1 cellular context compared by ENCODE assay signal in the genomic region with DNA sequence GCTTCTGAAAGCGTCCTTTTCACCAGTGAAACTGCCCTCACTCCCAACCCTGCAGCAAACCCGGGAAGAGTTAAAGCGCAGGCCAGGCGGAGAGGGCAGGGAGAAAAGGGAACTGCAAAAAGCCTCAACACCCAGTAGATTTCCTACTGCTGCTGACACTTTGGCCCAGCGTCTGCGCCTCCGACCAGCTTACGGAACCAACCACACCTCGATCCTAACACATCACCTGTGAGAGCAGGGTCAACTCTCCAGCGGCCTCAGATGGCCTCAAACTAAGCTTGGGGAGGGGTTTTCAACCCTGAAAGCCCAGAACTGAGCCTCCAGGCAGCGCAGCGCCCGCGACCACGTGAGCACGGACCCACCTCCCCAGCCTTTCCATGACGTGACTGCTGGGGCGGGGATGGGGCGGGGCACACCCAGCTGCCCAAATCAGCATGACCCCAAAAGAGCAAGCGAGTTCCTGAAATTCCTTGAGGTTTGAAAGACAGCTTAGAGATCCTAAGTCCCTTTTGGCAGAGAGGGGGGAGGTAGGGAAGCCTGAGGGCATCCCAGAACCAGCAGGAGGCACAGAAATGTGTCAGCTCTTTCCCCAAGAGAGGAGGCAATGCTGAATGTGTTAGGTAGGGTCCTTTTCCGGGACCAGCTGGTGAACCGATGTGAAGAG.
TF ChIP-seq lines count a peak whose summit lies in the region.

No MANE protein-coding gene starts in this region.

TF ChIP-seq in K562, 482 proteins besides CTCF, POLR2A, EP300 and RAD21 (continued from another document and continues in another):
- TF ChIP-seq, protein P1, sequence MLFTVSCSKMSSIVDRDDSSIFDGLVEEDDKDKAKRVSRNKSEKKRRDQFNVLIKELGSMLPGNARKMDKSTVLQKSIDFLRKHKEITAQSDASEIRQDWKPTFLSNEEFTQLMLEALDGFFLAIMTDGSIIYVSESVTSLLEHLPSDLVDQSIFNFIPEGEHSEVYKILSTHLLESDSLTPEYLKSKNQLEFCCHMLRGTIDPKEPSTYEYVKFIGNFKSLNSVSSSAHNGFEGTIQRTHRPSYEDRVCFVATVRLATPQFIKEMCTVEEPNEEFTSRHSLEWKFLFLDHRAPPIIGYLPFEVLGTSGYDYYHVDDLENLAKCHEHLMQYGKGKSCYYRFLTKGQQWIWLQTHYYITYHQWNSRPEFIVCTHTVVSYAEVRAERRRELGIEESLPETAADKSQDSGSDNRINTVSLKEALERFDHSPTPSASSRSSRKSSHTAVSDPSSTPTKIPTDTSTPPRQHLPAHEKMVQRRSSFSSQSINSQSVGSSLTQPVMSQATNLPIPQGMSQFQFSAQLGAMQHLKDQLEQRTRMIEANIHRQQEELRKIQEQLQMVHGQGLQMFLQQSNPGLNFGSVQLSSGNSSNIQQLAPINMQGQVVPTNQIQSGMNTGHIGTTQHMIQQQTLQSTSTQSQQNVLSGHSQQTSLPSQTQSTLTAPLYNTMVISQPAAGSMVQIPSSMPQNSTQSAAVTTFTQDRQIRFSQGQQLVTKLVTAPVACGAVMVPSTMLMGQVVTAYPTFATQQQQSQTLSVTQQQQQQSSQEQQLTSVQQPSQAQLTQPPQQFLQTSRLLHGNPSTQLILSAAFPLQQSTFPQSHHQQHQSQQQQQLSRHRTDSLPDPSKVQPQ (CRISPR knock-in tag; IDR thresholded peaks at IDR 0.05; ENCODE audit: borderline replicate concordance), result no peak
- TF ChIP-seq, protein P2, sequence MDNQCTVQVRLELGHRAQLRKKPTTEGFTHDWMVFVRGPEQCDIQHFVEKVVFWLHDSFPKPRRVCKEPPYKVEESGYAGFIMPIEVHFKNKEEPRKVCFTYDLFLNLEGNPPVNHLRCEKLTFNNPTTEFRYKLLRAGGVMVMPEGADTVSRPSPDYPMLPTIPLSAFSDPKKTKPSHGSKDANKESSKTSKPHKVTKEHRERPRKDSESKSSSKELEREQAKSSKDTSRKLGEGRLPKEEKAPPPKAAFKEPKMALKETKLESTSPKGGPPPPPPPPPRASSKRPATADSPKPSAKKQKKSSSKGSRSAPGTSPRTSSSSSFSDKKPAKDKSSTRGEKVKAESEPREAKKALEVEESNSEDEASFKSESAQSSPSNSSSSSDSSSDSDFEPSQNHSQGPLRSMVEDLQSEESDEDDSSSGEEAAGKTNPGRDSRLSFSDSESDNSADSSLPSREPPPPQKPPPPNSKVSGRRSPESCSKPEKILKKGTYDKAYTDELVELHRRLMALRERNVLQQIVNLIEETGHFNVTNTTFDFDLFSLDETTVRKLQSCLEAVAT (IDR thresholded peaks at IDR 0.05), result no peak
- no peak for TF ChIP-seq KDM1A (IDR thresholded peaks at IDR 0.05)
- no peak for TF ChIP-seq CREBBP (IDR thresholded peaks at IDR 0.05; ENCODE audit: low read depth, low read length)
- no peak for TF ChIP-seq NCOR1 (IDR thresholded peaks at IDR 0.05)
- TF ChIP-seq, protein P3, sequence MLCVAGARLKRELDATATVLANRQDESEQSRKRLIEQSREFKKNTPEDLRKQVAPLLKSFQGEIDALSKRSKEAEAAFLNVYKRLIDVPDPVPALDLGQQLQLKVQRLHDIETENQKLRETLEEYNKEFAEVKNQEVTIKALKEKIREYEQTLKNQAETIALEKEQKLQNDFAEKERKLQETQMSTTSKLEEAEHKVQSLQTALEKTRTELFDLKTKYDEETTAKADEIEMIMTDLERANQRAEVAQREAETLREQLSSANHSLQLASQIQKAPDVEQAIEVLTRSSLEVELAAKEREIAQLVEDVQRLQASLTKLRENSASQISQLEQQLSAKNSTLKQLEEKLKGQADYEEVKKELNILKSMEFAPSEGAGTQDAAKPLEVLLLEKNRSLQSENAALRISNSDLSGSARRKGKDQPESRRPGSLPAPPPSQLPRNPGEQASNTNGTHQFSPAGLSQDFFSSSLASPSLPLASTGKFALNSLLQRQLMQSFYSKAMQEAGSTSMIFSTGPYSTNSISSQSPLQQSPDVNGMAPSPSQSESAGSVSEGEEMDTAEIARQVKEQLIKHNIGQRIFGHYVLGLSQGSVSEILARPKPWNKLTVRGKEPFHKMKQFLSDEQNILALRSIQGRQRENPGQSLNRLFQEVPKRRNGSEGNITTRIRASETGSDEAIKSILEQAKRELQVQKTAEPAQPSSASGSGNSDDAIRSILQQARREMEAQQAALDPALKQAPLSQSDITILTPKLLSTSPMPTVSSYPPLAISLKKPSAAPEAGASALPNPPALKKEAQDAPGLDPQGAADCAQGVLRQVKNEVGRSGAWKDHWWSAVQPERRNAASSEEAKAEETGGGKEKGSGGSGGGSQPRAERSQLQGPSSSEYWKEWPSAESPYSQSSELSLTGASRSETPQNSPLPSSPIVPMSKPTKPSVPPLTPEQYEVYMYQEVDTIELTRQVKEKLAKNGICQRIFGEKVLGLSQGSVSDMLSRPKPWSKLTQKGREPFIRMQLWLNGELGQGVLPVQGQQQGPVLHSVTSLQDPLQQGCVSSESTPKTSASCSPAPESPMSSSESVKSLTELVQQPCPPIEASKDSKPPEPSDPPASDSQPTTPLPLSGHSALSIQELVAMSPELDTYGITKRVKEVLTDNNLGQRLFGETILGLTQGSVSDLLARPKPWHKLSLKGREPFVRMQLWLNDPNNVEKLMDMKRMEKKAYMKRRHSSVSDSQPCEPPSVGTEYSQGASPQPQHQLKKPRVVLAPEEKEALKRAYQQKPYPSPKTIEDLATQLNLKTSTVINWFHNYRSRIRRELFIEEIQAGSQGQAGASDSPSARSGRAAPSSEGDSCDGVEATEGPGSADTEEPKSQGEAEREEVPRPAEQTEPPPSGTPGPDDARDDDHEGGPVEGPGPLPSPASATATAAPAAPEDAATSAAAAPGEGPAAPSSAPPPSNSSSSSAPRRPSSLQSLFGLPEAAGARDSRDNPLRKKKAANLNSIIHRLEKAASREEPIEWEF (CRISPR knock-in tag; IDR thresholded peaks at IDR 0.05), result no peak
- 0 out of 2 replicates have a peak, but pooled peaks have one; percentile 16 for TF ChIP-seq ZFX (CRISPR knock-in tag; IDR thresholded peaks at IDR 0.05)
- no peak for TF ChIP-seq ZZZ3 (IDR thresholded peaks at IDR 0.05)
- TF ChIP-seq PURB (CRISPR knock-in tag; IDR thresholded peaks at IDR 0.05; ENCODE audit: low read depth), result no peak
- TF ChIP-seq ZNF197 (CRISPR knock-in tag; IDR thresholded peaks at IDR 0.05; ENCODE audit: low read depth), result no peak
- TF ChIP-seq ZBTB7A (IDR thresholded peaks at IDR 0.05; ENCODE audit: borderline replicate concordance, control insufficient read depth, low read depth, low read length), result no peak
- no peak for TF ChIP-seq KAT2B (IDR thresholded peaks at IDR 0.05; ENCODE audit: low read depth, low read length)
- TF ChIP-seq, protein P4, sequence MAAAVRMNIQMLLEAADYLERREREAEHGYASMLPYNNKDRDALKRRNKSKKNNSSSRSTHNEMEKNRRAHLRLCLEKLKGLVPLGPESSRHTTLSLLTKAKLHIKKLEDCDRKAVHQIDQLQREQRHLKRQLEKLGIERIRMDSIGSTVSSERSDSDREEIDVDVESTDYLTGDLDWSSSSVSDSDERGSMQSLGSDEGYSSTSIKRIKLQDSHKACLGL (CRISPR knock-in tag; IDR thresholded peaks at IDR 0.05; ENCODE audit: borderline replicate concordance, poor library complexity, severe bottlenecking), result no peak
- TF ChIP-seq, protein P5, sequence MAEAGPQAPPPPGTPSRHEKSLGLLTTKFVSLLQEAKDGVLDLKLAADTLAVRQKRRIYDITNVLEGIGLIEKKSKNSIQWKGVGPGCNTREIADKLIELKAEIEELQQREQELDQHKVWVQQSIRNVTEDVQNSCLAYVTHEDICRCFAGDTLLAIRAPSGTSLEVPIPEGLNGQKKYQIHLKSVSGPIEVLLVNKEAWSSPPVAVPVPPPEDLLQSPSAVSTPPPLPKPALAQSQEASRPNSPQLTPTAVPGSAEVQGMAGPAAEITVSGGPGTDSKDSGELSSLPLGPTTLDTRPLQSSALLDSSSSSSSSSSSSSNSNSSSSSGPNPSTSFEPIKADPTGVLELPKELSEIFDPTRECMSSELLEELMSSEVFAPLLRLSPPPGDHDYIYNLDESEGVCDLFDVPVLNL (CRISPR knock-in tag; IDR thresholded peaks at IDR 0.05; ENCODE audit: low read depth), result no peak
- no peak for TF ChIP-seq KDM2B (CRISPR knock-in tag; IDR thresholded peaks at IDR 0.05)
- no peak for TF ChIP-seq ARNT (IDR thresholded peaks at IDR 0.05)
- TF ChIP-seq, protein P6, sequence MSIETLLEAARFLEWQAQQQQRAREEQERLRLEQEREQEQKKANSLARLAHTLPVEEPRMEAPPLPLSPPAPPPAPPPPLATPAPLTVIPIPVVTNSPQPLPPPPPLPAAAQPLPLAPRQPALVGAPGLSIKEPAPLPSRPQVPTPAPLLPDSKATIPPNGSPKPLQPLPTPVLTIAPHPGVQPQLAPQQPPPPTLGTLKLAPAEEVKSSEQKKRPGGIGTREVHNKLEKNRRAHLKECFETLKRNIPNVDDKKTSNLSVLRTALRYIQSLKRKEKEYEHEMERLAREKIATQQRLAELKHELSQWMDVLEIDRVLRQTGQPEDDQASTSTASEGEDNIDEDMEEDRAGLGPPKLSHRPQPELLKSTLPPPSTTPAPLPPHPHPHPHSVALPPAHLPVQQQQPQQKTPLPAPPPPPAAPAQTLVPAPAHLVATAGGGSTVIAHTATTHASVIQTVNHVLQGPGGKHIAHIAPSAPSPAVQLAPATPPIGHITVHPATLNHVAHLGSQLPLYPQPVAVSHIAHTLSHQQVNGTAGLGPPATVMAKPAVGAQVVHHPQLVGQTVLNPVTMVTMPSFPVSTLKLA (conservative IDR thresholded peaks at IDR 0.05), result peak; percentile 69 to 80
- TF ChIP-seq DIDO1 (tag; IDR thresholded peaks at IDR 0.05; ENCODE audit: low read depth), result no peak
- TF ChIP-seq NFYB (IDR thresholded peaks at IDR 0.05; ENCODE audit: extremely low read depth, insufficient read length), result no peak
- TF ChIP-seq BRF1 (IDR thresholded peaks at IDR 0.05; ENCODE audit: borderline replicate concordance, extremely low read depth, insufficient read length), result no peak
- TF ChIP-seq POLR2B (IDR thresholded peaks at IDR 0.05; ENCODE audit: low read depth, partially characterized antibody), result no peak
- TF ChIP-seq DDX20 (tag; IDR thresholded peaks at IDR 0.05; ENCODE audit: low read depth), result no peak
- TF ChIP-seq KDM4B (IDR thresholded peaks at IDR 0.05; ENCODE audit: borderline replicate concordance in 2 of 2, low read depth in 1 of 2), result no peak
- TF ChIP-seq KLF1 (tag; IDR thresholded peaks at IDR 0.05), result no peak
- no peak for TF ChIP-seq FOXA3 (CRISPR knock-in tag; conservative IDR thresholded peaks at IDR 0.05 in 1 of 2, IDR thresholded peaks at IDR 0.05 in 1 of 2)
- TF ChIP-seq, protein P7, sequence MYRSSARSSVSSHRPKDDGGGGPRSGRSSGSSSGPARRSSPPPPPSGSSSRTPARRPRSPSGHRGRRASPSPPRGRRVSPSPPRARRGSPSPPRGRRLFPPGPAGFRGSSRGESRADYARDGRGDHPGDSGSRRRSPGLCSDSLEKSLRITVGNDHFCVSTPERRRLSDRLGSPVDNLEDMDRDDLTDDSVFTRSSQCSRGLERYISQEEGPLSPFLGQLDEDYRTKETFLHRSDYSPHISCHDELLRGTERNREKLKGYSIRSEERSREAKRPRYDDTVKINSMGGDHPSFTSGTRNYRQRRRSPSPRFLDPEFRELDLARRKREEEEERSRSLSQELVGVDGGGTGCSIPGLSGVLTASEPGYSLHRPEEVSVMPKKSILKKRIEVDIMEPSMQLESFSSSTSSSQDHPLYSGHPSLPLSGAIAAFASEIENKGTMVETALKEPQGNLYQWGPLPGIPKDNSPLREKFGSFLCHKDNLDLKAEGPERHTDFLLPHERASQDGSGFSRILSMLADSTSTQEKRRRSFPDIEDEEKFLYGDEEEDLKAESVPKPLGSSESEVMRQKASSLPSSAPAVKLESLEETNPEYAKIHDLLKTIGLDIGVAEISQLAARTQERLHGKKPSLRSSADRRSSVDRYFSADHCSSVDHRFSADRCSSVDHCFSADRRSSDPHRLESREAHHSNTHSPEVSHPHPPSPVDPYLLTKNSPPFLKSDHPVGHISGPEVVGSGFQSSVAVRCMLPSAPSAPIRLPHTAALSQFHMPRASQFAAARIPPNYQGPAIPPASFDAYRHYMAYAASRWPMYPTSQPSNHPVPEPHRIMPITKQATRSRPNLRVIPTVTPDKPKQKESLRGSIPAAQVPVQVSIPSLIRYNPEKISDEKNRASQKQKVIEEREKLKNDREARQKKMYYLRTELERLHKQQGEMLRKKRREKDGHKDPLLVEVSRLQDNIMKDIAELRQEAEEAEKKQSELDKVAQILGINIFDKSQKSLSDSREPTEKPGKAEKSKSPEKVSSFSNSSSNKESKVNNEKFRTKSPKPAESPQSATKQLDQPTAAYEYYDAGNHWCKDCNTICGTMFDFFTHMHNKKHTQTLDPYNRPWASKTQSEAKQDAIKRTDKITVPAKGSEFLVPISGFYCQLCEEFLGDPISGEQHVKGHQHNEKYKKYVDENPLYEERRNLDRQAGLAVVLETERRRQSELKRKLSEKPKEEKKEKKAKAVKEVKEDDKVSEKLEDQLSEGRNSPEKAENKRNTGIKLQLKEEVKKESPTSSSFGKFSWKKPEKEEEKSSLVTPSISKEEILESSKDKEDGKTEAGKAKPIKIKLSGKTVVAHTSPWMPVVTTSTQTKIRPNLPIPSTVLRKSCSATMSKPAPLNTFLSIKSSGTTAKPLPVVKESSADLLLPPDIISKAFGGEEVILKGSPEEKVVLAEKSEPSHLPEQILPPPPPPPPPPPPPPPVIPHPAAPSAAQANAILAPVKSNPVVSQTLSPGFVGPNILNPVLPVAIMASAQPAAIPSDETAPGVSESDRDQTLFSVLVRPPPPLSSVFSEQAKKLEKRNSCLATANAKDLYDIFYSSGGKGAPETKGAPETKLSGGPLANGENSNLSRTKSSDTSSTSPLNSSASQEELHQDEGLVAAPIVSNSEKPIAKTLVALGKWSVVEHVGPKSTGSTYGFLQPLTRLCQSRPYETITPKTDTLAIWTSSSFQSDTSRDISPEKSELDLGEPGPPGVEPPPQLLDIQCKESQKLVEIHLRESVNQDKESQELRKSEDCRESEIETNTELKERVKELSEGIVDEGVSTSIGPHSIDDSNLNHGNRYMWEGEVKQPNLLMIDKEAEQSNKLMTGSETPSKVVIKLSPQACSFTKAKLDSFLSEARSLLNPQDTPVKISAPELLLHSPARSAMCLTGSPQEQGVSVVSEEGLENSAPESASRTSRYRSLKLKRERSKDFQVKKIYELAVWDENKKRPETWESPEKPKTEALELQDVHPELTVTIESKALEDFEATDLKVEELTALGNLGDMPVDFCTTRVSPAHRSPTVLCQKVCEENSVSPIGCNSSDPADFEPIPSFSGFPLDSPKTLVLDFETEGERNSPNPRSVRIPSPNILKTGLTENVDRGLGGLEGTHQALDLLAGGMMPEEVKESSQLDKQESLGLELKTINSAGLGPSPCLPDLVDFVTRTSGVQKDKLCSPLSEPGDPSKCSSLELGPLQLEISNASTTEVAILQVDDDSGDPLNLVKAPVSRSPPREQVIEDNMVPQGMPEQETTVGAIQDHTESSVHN (IDR thresholded peaks at IDR 0.05; ENCODE audit: borderline replicate concordance in 1 of 2, low read depth in 1 of 2), result no peak
- no peak for TF ChIP-seq ZNF583 (CRISPR knock-in tag; IDR thresholded peaks at IDR 0.05)
- no peak for TF ChIP-seq MTF1 (CRISPR knock-in tag; IDR thresholded peaks at IDR 0.05; ENCODE audit: borderline replicate concordance)
- TF ChIP-seq HNRNPL (IDR thresholded peaks at IDR 0.05; ENCODE audit: low read depth, low read length), result no peak
- TF ChIP-seq CBX8 (IDR thresholded peaks at IDR 0.05; ENCODE audit: borderline replicate concordance, extremely low read depth, low read depth, low read length, poor library complexity, severe bottlenecking), result no peak
- TF ChIP-seq, protein P8, sequence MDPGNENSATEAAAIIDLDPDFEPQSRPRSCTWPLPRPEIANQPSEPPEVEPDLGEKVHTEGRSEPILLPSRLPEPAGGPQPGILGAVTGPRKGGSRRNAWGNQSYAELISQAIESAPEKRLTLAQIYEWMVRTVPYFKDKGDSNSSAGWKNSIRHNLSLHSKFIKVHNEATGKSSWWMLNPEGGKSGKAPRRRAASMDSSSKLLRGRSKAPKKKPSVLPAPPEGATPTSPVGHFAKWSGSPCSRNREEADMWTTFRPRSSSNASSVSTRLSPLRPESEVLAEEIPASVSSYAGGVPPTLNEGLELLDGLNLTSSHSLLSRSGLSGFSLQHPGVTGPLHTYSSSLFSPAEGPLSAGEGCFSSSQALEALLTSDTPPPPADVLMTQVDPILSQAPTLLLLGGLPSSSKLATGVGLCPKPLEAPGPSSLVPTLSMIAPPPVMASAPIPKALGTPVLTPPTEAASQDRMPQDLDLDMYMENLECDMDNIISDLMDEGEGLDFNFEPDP (CRISPR knock-in tag; IDR thresholded peaks at IDR 0.05), result no peak
